9 cellular contexts compared by ENCODE assay signal in genomic region chr4:92263575-92263974, GRCh38. TPM values are rescaled to one million over a fixed set of nuclear protein-coding genes. Genes with fewer than 3 reads are reported as not detected.
"Had no signal": no experiment of that assay in that cellular context is flagged by ENCODE, and none has a peak within 500 bp of the region (broad histone marks: within the 10 kb centered on the region; RNA-seq: fewer than 3 reads in every experiment).

No MANE protein-coding gene starts in this region.

- FAIRE-seq: G401.6, GM12878, GM12891, GM12892, GM18507, GM19239 had no signal

- ATAC-seq: GM12878 had no signal

- H3K4me3 ChIP-seq: GM12878 had no signal

- DNase-seq: GDM1, GF-D8 had no signal

RNA-seq across cellular contexts. Expression of gene GRID2, which starts 40.2 kb away (rescaled TPM):
- total RNA-seq: G401, GM12878 had no signal
- polyA plus RNA-seq: GM12878 had no signal
